Comparison of ENCODE assay signal across 9 cellular contexts in the genomic region with DNA sequence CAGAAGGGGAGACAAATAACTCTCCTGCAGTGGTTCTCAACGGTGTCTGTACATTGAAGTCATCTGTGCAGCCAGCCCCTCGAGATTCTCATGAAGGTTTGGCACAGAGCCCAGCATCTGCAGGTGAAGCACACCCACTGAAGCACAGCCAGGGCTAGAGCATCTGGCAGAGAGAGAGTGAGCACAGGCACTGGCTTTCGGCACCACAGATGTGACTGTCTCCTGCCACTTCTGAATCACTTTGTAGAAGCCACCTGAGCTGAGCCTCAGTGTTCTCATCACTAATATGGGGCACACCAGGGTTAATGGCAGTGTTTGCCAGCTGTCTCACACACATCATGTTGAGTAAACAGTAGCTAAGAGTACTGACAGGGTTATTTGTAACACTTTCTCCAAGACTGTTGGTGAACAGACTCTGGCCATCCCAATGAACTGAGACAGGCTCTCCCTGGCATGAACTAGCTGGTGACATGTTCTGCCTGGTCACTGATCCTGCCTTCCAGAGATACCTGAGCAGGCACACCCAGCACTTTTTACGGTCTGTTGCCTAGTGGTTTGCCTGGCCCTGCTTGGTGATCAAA. TPM values are rescaled to one million over a fixed set of nuclear protein-coding genes. Genes with fewer than 3 reads are reported as not detected.
DNase-seq lines count a peak whose midpoint lies in the region; ATAC-seq and TF ChIP-seq lines count a peak whose summit lies in the region.
"Had no signal": no experiment of that assay in that cellular context is flagged by ENCODE, and none has a peak within 500 bp of the region (broad histone marks: within the 10 kb centered on the region; RNA-seq: fewer than 3 reads in every experiment).

No MANE protein-coding gene starts in this region.

- H3K4me2 ChIP-seq in SU-DHL-6 (ENCODE audit: low read depth, low read length, poor library complexity, severe bottlenecking), result peak overlapping the region; percentile 40
- H3K4me2 ChIP-seq in fibroblast of lung (ENCODE audit: extremely low read depth, insufficient read depth, low read length), result no peak overlapping the region

- DNase-seq in fibroblast of lung (ENCODE audit: low read depth in 2 of 2) (no peak), suprapubic skin (ENCODE audit: low spot score in 2 of 2) (no peak), H7 (no peak)

- H3K9me2 ChIP-seq in SU-DHL-6 (replicated peaks; ENCODE audit: insufficient read depth, low read length), result no peaks in the 10 kb centered on the region

- H2AFZ ChIP-seq in SU-DHL-6 (ENCODE audit: low read depth, low read length, severe bottlenecking) (no peak overlapping the region), fibroblast of lung (ENCODE audit: low read length) (no peak overlapping the region)

- H3K27ac ChIP-seq in SU-DHL-6 (ENCODE audit: low read depth, low read length) (peak overlapping the region; percentile 80), fibroblast of lung (ENCODE audit: insufficient read depth, low read length) (peak overlapping the region; percentile 18), suprapubic skin (peak overlapping the region; percentile 22)

- H3K27me3 ChIP-seq in SU-DHL-6 (ENCODE audit: low read length) (no peaks in the 10 kb centered on the region), fibroblast of lung (ENCODE audit: control insufficient read depth, insufficient read depth, low read length) (no peaks in the 10 kb centered on the region), suprapubic skin (no peaks in the 10 kb centered on the region), H7 (ENCODE audit: control insufficient read depth, insufficient read depth, low read length) (no peaks in the 10 kb centered on the region)

- no peak for TF ChIP-seq EP300 in suprapubic skin (IDR thresholded peaks at IDR 0.05)

- H3K9me3 ChIP-seq in SU-DHL-6 (ENCODE audit: insufficient read depth, low read length) (no peaks in the 10 kb centered on the region), fibroblast of lung (ENCODE audit: control insufficient read depth, insufficient read depth, low read depth, low read length) (no peaks in the 10 kb centered on the region), suprapubic skin (no peaks in the 10 kb centered on the region)

- WGBS in suprapubic skin, result 17% methylated on average over 3 of the region's 4 CpGs

- TF ChIP-seq CTCF in SU-DHL-6 (IDR thresholded peaks at IDR 0.05; ENCODE audit: insufficient read depth, low read length, poor library complexity, severe bottlenecking) (no peak), fibroblast of lung (conservative IDR thresholded peaks at IDR 0.05 in 1 of 2, IDR thresholded peaks at IDR 0.05 in 1 of 2; ENCODE audit: low read depth in 1 of 2, low read length in 2 of 2) (no peak), suprapubic skin (IDR thresholded peaks at IDR 0.05) (no peak)

- ATAC-seq in GM18858 (IDR thresholded peaks at IDR 0.05; ENCODE audit: unreplicated experiment) (peak; percentile 72), HG03159 (IDR thresholded peaks at IDR 0.05; ENCODE audit: unreplicated experiment) (peak; percentile 60), HG02970 (IDR thresholded peaks at IDR 0.05; ENCODE audit: low FRiP score, unreplicated experiment) (no peak)

- H4K20me1 ChIP-seq in SU-DHL-6 (ENCODE audit: low read depth, low read length) (peaks cover 13% of the 10 kb centered on the region; the same call in 1 of the 2 replicates), fibroblast of lung (ENCODE audit: control insufficient read depth, extremely low read depth, insufficient read depth, low read length) (no peaks in the 10 kb centered on the region)

- H3K4me1 ChIP-seq in fibroblast of lung (ENCODE audit: control insufficient read depth, extremely low read depth, insufficient read depth, low read length) (peaks cover 30% of the 10 kb centered on the region), suprapubic skin (peaks cover 79% of the 10 kb centered on the region)

- no peak overlapping the region for H3K4me3 ChIP-seq in SU-DHL-6 (ENCODE audit: insufficient read depth, low read length, poor library complexity, severe bottlenecking)
- H3K4me3 ChIP-seq in fibroblast of lung (replicated peaks in 1 of 4; ENCODE audit: control extremely low read depth in 1 of 4, insufficient read depth in 1 of 4, low read depth in 3 of 4, low read length in 4 of 4), result no peak overlapping the region
- no peak overlapping the region for H3K4me3 ChIP-seq in suprapubic skin
- H3K4me3 ChIP-seq in H7 (ENCODE audit: insufficient read depth, low read depth, low read length), result no peak overlapping the region
- H3K4me3 ChIP-seq: lung had no signal

- no peak for TF ChIP-seq POLR2A in suprapubic skin (IDR thresholded peaks at IDR 0.05)

- no peak overlapping the region; the same call in 1 of the 2 replicates for H3K9ac ChIP-seq in SU-DHL-6 (ENCODE audit: low read length)
- no peak overlapping the region for H3K9ac ChIP-seq in fibroblast of lung (ENCODE audit: insufficient read depth, low read length)

- no peaks in the 10 kb centered on the region for H3K36me3 ChIP-seq in SU-DHL-6 (ENCODE audit: low read length)
- peaks cover 18% of the 10 kb centered on the region for H3K36me3 ChIP-seq in fibroblast of lung (ENCODE audit: control insufficient read depth, insufficient read depth, low read length)
- peaks cover 23% of the 10 kb centered on the region for H3K36me3 ChIP-seq in suprapubic skin
- peaks cover 16% of the 10 kb centered on the region for H3K36me3 ChIP-seq in H7 (replicated peaks; ENCODE audit: control insufficient read depth, insufficient read depth, low read length)

- H3F3A ChIP-seq in SU-DHL-6 (ENCODE audit: insufficient read depth), result peaks cover 24% of the 10 kb centered on the region

- H3K79me2 ChIP-seq in SU-DHL-6 (ENCODE audit: insufficient read depth, low read length) (peaks cover 60% of the 10 kb centered on the region), fibroblast of lung (ENCODE audit: control insufficient read depth, insufficient read depth, low read length) (peaks cover 76% of the 10 kb centered on the region)

RNA-seq across cellular contexts. Expression of a gene that starts 10.9 kb away (rescaled TPM):
- not detected in 2 replicates for total RNA-seq in fibroblast of lung
- not detected in 2 replicates for polyA plus RNA-seq in fibroblast of lung
- polyA plus RNA-seq in fibroblast of lung (2012), result 0.09 TPM in 1 of 2 replicates, not detected in the other
- polyA minus RNA-seq in fibroblast of lung (ENCODE audit: low replicate concordance), result not detected in 2 replicates
- total RNA-seq in suprapubic skin, result under 1 TPM in 2 of 4 donors, not detected in 2; 0.31 to 0.48 TPM
- 0.10 and 0.22 TPM in 2 replicates for total RNA-seq in H7 (2014; rRNA removed; shearing (Covaris generic))
- total RNA-seq: T-helper 1 cell treated with Interleukin-12 subunit alpha and Interleukin-12 subunit beta and Interleukin-4 antibody, amounts not matched to agents 30 ng/mL and 1 ng/mL, for 36 hours had no signal

RNA-seq across cellular contexts. Expression of a gene that starts 12.4 kb away (rescaled TPM):
- total RNA-seq in fibroblast of lung (7.4 and 7.8 TPM in 2 replicates), suprapubic skin (100 to 1,000 TPM in 1 of 4 donors, 10 to 100 TPM in 3; 36.3 to 107 (median 57.1) TPM)
- 9.1 and 11.8 TPM in 2 replicates for polyA plus RNA-seq in fibroblast of lung
- polyA plus RNA-seq in fibroblast of lung (2012), result 9.4 and 14.1 TPM in 2 replicates
- 12.6 and 34.0 TPM in 2 replicates for polyA minus RNA-seq in fibroblast of lung (ENCODE audit: low replicate concordance)
- 24.8 and 26.0 TPM in 2 replicates for total RNA-seq in H7 (2014; rRNA removed; shearing (Covaris generic))

RNA-seq across cellular contexts. Expression of a gene that starts 21.0 kb away (rescaled TPM):
- total RNA-seq in fibroblast of lung, result 12.3 and 18.3 TPM in 2 replicates
- polyA plus RNA-seq in fibroblast of lung, result 7.1 and 8.0 TPM in 2 replicates
- 8.6 and 8.9 TPM in 2 replicates for polyA plus RNA-seq in fibroblast of lung (2012)
- polyA minus RNA-seq in fibroblast of lung (ENCODE audit: low replicate concordance), result 14.4 and 24.3 TPM in 2 replicates
- total RNA-seq in suprapubic skin, result 10 to 100 TPM in 3 of 4 donors, 1 to 10 TPM in 1; 8.2 to 14.2 (median 11.9) TPM
- total RNA-seq in H7 (2014; rRNA removed; shearing (Covaris generic)), result 1.2 and 5.6 TPM in 2 replicates

RNA-seq across cellular contexts. Expression of a gene that starts 21.2 kb away (rescaled TPM):
- total RNA-seq in fibroblast of lung (44.7 and 65.2 TPM in 2 replicates), suprapubic skin (100 to 1,000 TPM in 1 of 4 donors, 10 to 100 TPM in 3; 94.4 to 105 (median 96.8) TPM)
- 162 and 197 TPM in 2 replicates for polyA plus RNA-seq in fibroblast of lung
- 162 and 198 TPM in 2 replicates for polyA plus RNA-seq in fibroblast of lung (2012)
- 197 and 241 TPM in 2 replicates for polyA minus RNA-seq in fibroblast of lung (ENCODE audit: low replicate concordance)
- total RNA-seq in H7 (2014; rRNA removed; shearing (Covaris generic)), result 82.9 and 91.4 TPM in 2 replicates

RNA-seq across cellular contexts. Expression of a gene that starts 35.3 kb away (rescaled TPM):
- total RNA-seq in fibroblast of lung, result under 0.01 TPM in 1 of 2 replicates, not detected in the other
- polyA plus RNA-seq in fibroblast of lung, result 0.03 TPM in 1 of 2 replicates, not detected in the other
- polyA plus RNA-seq in fibroblast of lung (2012), result not detected in 2 replicates
- 0.74 TPM in 1 of 2 replicates, not detected in the other for polyA minus RNA-seq in fibroblast of lung (ENCODE audit: low replicate concordance)
- 1 to 10 TPM in 1 of 4 donors, under 1 TPM in 3; 0.47 to 1.9 (median 0.68) TPM for total RNA-seq in suprapubic skin
- total RNA-seq in H7 (2014; rRNA removed; shearing (Covaris generic)), result 2.7 and 3.8 TPM in 2 replicates
- total RNA-seq: T-helper 1 cell treated with Interleukin-12 subunit alpha and Interleukin-12 subunit beta and Interleukin-4 antibody, amounts not matched to agents 30 ng/mL and 1 ng/mL, for 36 hours had no signal

Comparison
In these comparisons a context has a peak if more than half of its experiments do, and no peak if none do; other contexts are left out.
1. H3K27ac ChIP-seq: peak in every context shown above with its lines; median percentile 80 in SU-DHL-6; 22 in suprapubic skin; 18 in fibroblast of lung.